ENCODE assay signal across 10 cellular contexts in genomic region chr11:110148775-110149744, GRCh38.
DNase-seq lines count a peak whose midpoint lies in the region; ATAC-seq and TF ChIP-seq lines count a peak whose summit lies in the region.
"Had no signal": no experiment of that assay in that cellular context is flagged by ENCODE, and none has a peak within 500 bp of the region (broad histone marks: within the 10 kb centered on the region; RNA-seq: fewer than 3 reads in every experiment).

No MANE protein-coding gene starts in this region.

- CTCF ChIA-PET in RWPE1 (lab: Yijun Ruan, JAX), result no interaction called here

- TF ChIP-seq CTCF in RWPE1 (conservative IDR thresholded peaks at IDR 0.05; ENCODE audit: low read depth), result no peak

- DNase-seq in AG08396 (ENCODE audit: low spot score) (peak; percentile 14), RWPE1 (ENCODE audit: low spot score) (peak; percentile 43), glomerular visceral epithelial cell (ENCODE audit: extremely low spot score) (peak; percentile 54), foreskin melanocyte (no peak)
- DNase-seq in NK-92 treated with Interleukin-12 subunit alpha and Interleukin-12 subunit beta, amount 100 ng/mL, for 24 hours (lab: John Stamatoyannopoulos, UW), result no peak
- DNase-seq: effector memory CD4-positive, alpha-beta T cell; NCI-H2081 had no signal

- ATAC-seq in GM19395 (IDR thresholded peaks at IDR 0.05; ENCODE audit: unreplicated experiment), result peak; percentile 45
- no peak for ATAC-seq in GM18519 (IDR thresholded peaks at IDR 0.05; ENCODE audit: low FRiP score, unreplicated experiment)
- no peak for ATAC-seq in GM21619 (IDR thresholded peaks at IDR 0.05; ENCODE audit: unreplicated experiment)

- POLR2A ChIA-PET in RWPE1 (lab: Yijun Ruan, JAX; ENCODE audit: low non-redundant PET), result no interaction called here

- no peak overlapping the region for H3K27ac ChIP-seq in RWPE1

Comparison
In these comparisons a context has a peak if more than half of its experiments do, and no peak if none do; other contexts are left out.
1. DNase-seq: peak in AG08396 (single experiment), RWPE1 (single experiment) and glomerular visceral epithelial cell (single experiment); none in NK-92 treated with Interleukin-12 subunit alpha and Interleukin-12 subunit beta, amount 100 ng/mL, for 24 hours (single experiment) and foreskin melanocyte (single experiment).